In the genomic region with DNA sequence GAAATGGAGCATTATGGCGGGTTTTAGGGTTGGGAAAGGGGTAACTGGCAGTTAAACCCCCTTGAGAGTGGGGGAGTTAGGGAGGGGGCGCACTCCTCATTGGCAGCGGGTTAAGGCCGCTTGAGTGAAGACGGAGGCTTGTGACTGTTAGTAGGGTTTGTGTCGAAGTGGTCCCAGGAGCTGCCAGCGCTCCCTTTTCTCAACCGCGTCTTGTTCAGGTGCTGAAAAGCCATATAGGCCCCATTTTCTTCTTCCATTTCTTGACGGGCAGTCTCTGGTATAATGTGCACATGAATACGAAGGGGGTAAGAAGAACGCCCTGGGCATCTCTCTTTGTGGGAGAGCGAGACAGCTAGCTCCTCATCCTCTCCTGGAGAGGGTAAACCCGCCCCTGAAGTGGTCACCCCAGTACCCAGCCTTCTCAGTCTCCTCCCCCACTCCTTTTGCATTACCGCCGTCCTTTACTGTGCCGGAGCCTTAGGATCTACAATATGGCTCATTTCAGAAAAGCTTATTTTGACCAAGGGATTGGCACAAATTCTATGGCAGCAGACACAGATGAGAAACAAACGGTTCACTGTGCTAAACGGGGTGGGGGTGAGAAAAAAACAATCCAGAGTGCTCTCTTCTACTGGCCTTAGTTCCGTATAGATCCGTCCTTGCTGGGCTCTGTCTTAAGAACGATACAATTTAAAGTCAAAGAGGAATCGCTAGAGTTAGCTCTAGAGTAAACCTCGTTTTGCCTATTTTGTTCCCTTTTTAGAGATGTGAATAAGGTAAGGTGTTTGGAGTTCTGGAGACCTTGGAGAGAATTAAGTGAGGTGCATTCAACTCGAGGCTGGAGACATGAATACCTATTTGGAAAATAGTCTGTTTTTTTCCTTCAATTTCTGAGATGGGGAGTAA, we compare ENCODE assay signal across 8 cellular contexts. TPM values are rescaled to one million over a fixed set of nuclear protein-coding genes. Genes with fewer than 3 reads are reported as not detected.
DNase-seq lines count a peak whose midpoint lies in the region; ATAC-seq and TF ChIP-seq lines count a peak whose summit lies in the region.

No MANE protein-coding gene starts in this region.

- intact Hi-C loops in CD4-positive, alpha-beta memory T cell (cut with micrococcal nuclease) = loop anchor here (2.0 to 5.0 kb wide), 2 partner anchors 26 to 1007 kb away; no protein-coding TSS in a partner anchor
- intact Hi-C loops in heart left ventricle (cut with DNase I) (loop anchor here in 4 of 10 donors (1.0 to 10.0 kb wide), 6 partner anchors 32 to 73 kb away; no protein-coding TSS in a partner anchor), uterus (cut with DNase I; ENCODE audit: low total_unique reads) (no loop called here)

- 0 to 1% (median 0%) methylated on average over 22 to 25 of the region's 25 CpGs for WGBS in heart left ventricle, 4 donors
- WGBS in trophoblast cell (ENCODE audit: extremely low coverage, insufficient coverage, insufficient read length) = no CpG with 5 or more reads among the region's 25 CpGs

- H3K27ac ChIP-seq in CD4-positive, alpha-beta memory T cell (ENCODE audit: low read depth, low read length) = peak overlapping the region; percentile 100
- H3K27ac ChIP-seq in heart left ventricle = peak overlapping the region; percentile 98 to 100 (median 100)
- peak overlapping the region; percentile 99 for H3K27ac ChIP-seq in trophoblast cell (ENCODE audit: low read depth, low read length)
- H3K27ac ChIP-seq in uterus = peak overlapping the region; percentile 99 to 100

- H3K27ac Mint-ChIP-seq in CD4-positive, alpha-beta memory T cell = peak overlapping the region; percentile 99 to 100 (median 100)
- H3K27ac Mint-ChIP-seq in activated naive CD4-positive, alpha-beta T cell treated with anti-CD3 and anti-CD28 coated beads, Interleukin-2, amount 50 U/mL, for 72 hours = peak overlapping the region; percentile 100

- peak in 1 of 2 donors; percentile 11 for ATAC-seq in activated naive CD4-positive, alpha-beta T cell treated with anti-CD3 and anti-CD28 coated beads, Interleukin-2, amount 50 U/mL, for 72 hours
- ATAC-seq in heart left ventricle (no peak), GM21825 (IDR thresholded peaks at IDR 0.05; ENCODE audit: unreplicated experiment) (no peak)

- H3K4ac ChIP-seq in trophoblast cell (ENCODE audit: low read depth, low read length) = peak overlapping the region; percentile 98

- peaks cover 0 to 9% of the 10 kb centered on the region in 2 donors for H3K27me3 Mint-ChIP-seq in CD4-positive, alpha-beta memory T cell

- H2AFZ ChIP-seq in trophoblast cell (ENCODE audit: insufficient read depth, low read length, poor library complexity) = no peak overlapping the region

- peaks cover 32% of the 10 kb centered on the region for H3K79me2 ChIP-seq in trophoblast cell (ENCODE audit: control insufficient read depth, insufficient read depth, low read length, poor library complexity)

- TF ChIP-seq POLR2A in heart left ventricle (IDR thresholded peaks at IDR 0.05) (peak in 1 of 2 donors; percentile 13), uterus (IDR thresholded peaks at IDR 0.05) (peak; percentile 37 to 46)

- peak overlapping the region; percentile 91 for H3K9ac ChIP-seq in trophoblast cell (ENCODE audit: low read length)

- peak overlapping the region; percentile 27 for H3K18ac ChIP-seq in trophoblast cell (ENCODE audit: low read length)

- H3K79me1 ChIP-seq in trophoblast cell (ENCODE audit: low read length) = peaks cover 30% of the 10 kb centered on the region

- peaks cover 55% of the 10 kb centered on the region for H3K4me1 ChIP-seq in CD4-positive, alpha-beta memory T cell (ENCODE audit: insufficient read depth, low read length)
- peaks cover 0 to 50% (median 38%) of the 10 kb centered on the region in 12 donors for H3K4me1 ChIP-seq in heart left ventricle
- no peaks in the 10 kb centered on the region for H3K4me1 ChIP-seq in trophoblast cell (ENCODE audit: control insufficient read depth in 1 of 2, insufficient read depth in 2 of 2, low read length in 2 of 2)
- peaks cover 0 to 4% of the 10 kb centered on the region in 2 donors for H3K4me1 ChIP-seq in uterus

- DNase-seq in CD4-positive, alpha-beta memory T cell = peak; percentile 56 to 72 (median 60)
- peak; percentile 50 for DNase-seq in HK-2 (ENCODE audit: unreplicated experiment)
- DNase-seq in RPMI7951 (ENCODE audit: low read depth) = peak; percentile 77
- DNase-seq in activated naive CD4-positive, alpha-beta T cell treated with anti-CD3 and anti-CD28 coated beads, Interleukin-2, amount 50 U/mL, for 72 hours (ENCODE audit: low spot score in 2 of 2) = peak; percentile 56 to 67
- DNase-seq in heart left ventricle = peak; percentile 40 to 65 (median 60)
- peak in 1 of 2 donors; percentile 31 for DNase-seq in trophoblast cell
- DNase-seq in uterus = peak; percentile 46 to 66

- H4K8ac ChIP-seq in trophoblast cell (ENCODE audit: low read depth, low read length) = peak overlapping the region; percentile 92

- H2BK120ac ChIP-seq in trophoblast cell (ENCODE audit: insufficient read depth, low read length, poor library complexity) = peak overlapping the region; percentile 85

- H3K4me3 ChIP-seq in CD4-positive, alpha-beta memory T cell (ENCODE audit: low read length in 2 of 2) = peak overlapping the region; percentile 99
- H3K4me3 ChIP-seq in heart left ventricle (peak overlapping the region; percentile 72 to 92 (median 82)), trophoblast cell (ENCODE audit: low read depth, low read length) (peak overlapping the region; percentile 98), uterus (peak overlapping the region; percentile 97 to 99)

- peak overlapping the region; percentile 94 to 100 (median 98) for H3K4me3 Mint-ChIP-seq in CD4-positive, alpha-beta memory T cell

- CTCF ChIA-PET in CD4-positive, alpha-beta memory T cell (lab: Charles Lee; ENCODE audit: partially characterized antibody) = interaction anchor here (0.6 to 4.7 kb wide), 9 partner anchors 12 to 84 kb away, joined by 3 to 84 read pairs (median 4); no protein-coding TSS in a partner anchor

- H3K27me3 ChIP-seq in CD4-positive, alpha-beta memory T cell (ENCODE audit: insufficient read depth, low read length) = no peaks in the 10 kb centered on the region
- no peaks in the 10 kb centered on the region for H3K27me3 ChIP-seq in heart left ventricle
- H3K27me3 ChIP-seq in trophoblast cell (ENCODE audit: insufficient read depth, low read length) = no peaks in the 10 kb centered on the region
- no peaks in the 10 kb centered on the region for H3K27me3 ChIP-seq in uterus

- peaks cover 8 to 72% of the 10 kb centered on the region in 2 donors for H3K36me3 Mint-ChIP-seq in CD4-positive, alpha-beta memory T cell
- peaks cover 49 to 73% of the 10 kb centered on the region in 2 donors for H3K36me3 Mint-ChIP-seq in activated naive CD4-positive, alpha-beta T cell treated with anti-CD3 and anti-CD28 coated beads, Interleukin-2, amount 50 U/mL, for 72 hours

- H2AK5ac ChIP-seq in trophoblast cell (ENCODE audit: low read length) = no peak overlapping the region

- no peaks in the 10 kb centered on the region for H3K9me3 ChIP-seq in CD4-positive, alpha-beta memory T cell (ENCODE audit: control insufficient read depth in 1 of 2, low read length in 2 of 2)
- H3K9me3 ChIP-seq in heart left ventricle = no peaks in the 10 kb centered on the region
- H3K9me3 ChIP-seq in trophoblast cell (ENCODE audit: insufficient read depth, low read depth, low read length) = no peaks in the 10 kb centered on the region
- no peaks in the 10 kb centered on the region for H3K9me3 ChIP-seq in uterus

- peak overlapping the region; percentile 68 for H2BK5ac ChIP-seq in trophoblast cell (ENCODE audit: low read depth, low read length, poor library complexity)

- H3K23ac ChIP-seq in trophoblast cell (ENCODE audit: low read length) = no peak overlapping the region

- peaks cover 0 to 13% (median 0%) of the 10 kb centered on the region in 8 donors for H3K9me3 Mint-ChIP-seq in CD4-positive, alpha-beta memory T cell
- no peaks in the 10 kb centered on the region for H3K9me3 Mint-ChIP-seq in activated naive CD4-positive, alpha-beta T cell treated with anti-CD3 and anti-CD28 coated beads, Interleukin-2, amount 50 U/mL, for 72 hours

- H3K14ac ChIP-seq in trophoblast cell (ENCODE audit: low read length) = peak overlapping the region; percentile 98

- H3K4me1 Mint-ChIP-seq in CD4-positive, alpha-beta memory T cell = peaks cover 20 to 89% (median 33%) of the 10 kb centered on the region in 4 donors

- peak overlapping the region; percentile 76 for H3K4me2 ChIP-seq in trophoblast cell (ENCODE audit: low read length)

- peak overlapping the region; percentile 90 for H4K12ac ChIP-seq in trophoblast cell (ENCODE audit: low read depth, low read length)

- peak overlapping the region; percentile 100 for H4K91ac ChIP-seq in trophoblast cell (ENCODE audit: low read depth, low read length)

- H3K36me3 ChIP-seq in CD4-positive, alpha-beta memory T cell (ENCODE audit: insufficient read depth, low read length) = no peaks in the 10 kb centered on the region
- H3K36me3 ChIP-seq in heart left ventricle (no peaks in the 10 kb centered on the region), trophoblast cell (ENCODE audit: control insufficient read depth in 1 of 2, insufficient read depth in 2 of 2, low read length in 2 of 2) (no peaks in the 10 kb centered on the region), uterus (no peaks in the 10 kb centered on the region)

- POLR2A ChIA-PET in CD4-positive, alpha-beta memory T cell (lab: Charles Lee; ENCODE audit: partially characterized antibody) = interaction anchor here (0.6 to 18.8 kb wide), 25 partner anchors 12 to 1099 kb away, joined by 3 to 760 read pairs (median 5); a partner anchor contains a TSS

- no peak overlapping the region for H2BK12ac ChIP-seq in trophoblast cell (ENCODE audit: low read length)

- TF ChIP-seq CTCF in heart left ventricle (IDR thresholded peaks at IDR 0.05) (no peak), uterus (IDR thresholded peaks at IDR 0.05) (no peak)

RNA-seq across cellular contexts. Expression of a gene that starts 1.0 kb away (rescaled TPM):
- 100 to 1,000 TPM; 213 to 224 TPM for total RNA-seq in CD4-positive, alpha-beta memory T cell
- 100 to 1,000 TPM; 109 to 244 TPM for polyA plus RNA-seq in CD4-positive, alpha-beta memory T cell
- total RNA-seq in RPMI7951 (2014; rRNA removed; shearing (Covaris generic)) = 39.3 and 63.4 TPM in 2 replicates
- total RNA-seq in activated naive CD4-positive, alpha-beta T cell treated with anti-CD3 and anti-CD28 coated beads, Interleukin-2, amount 50 U/mL, for 72 hours = 100 to 1,000 TPM; 105 to 122 TPM
- 10 to 100 TPM; 39.3 to 59.5 (median 46.7) TPM for total RNA-seq in heart left ventricle
- polyA plus RNA-seq in heart left ventricle = 10 to 100 TPM; 17.0 to 20.8 TPM
- 25.0 and 25.8 TPM in 2 replicates for polyA plus RNA-seq in trophoblast cell (2013)
- 100 to 1,000 TPM in 3 of 4 donors, 10 to 100 TPM in 1; 61.5 to 208 (median 148) TPM for total RNA-seq in uterus
